ENCODE assay signal across 9 cellular contexts in genomic region chr6:158207452-158207788, GRCh38. TPM values are rescaled to one million over a fixed set of nuclear protein-coding genes. Genes with fewer than 3 reads are reported as not detected.
DNase-seq lines count a peak whose midpoint lies in the region; ATAC-seq and TF ChIP-seq lines count a peak whose summit lies in the region.
"Had no signal": no experiment of that assay in that cellular context is flagged by ENCODE, and none has a peak within 500 bp of the region (broad histone marks: within the 10 kb centered on the region; RNA-seq: fewer than 3 reads in every experiment).

No MANE protein-coding gene starts in this region.

- peak; percentile 91 for ATAC-seq in GM18511 (IDR thresholded peaks at IDR 0.05; ENCODE audit: unreplicated experiment)
- ATAC-seq in GM21786 (IDR thresholded peaks at IDR 0.05; ENCODE audit: unreplicated experiment) = peak; percentile 97
- ATAC-seq in foreskin keratinocyte = peak; percentile 86
- ATAC-seq: HCT116 had no signal

- no peak overlapping the region for H2AK5ac ChIP-seq in mesendoderm (ENCODE audit: low read length)

- no peak overlapping the region for H3K4ac ChIP-seq in mesendoderm (ENCODE audit: low read depth, low read length)

- peak; percentile 6 for DNase-seq in MG63
- peak; percentile 97 for DNase-seq in foreskin keratinocyte
- no peak for DNase-seq in ureter (ENCODE audit: low spot score)
- DNase-seq in epidermal melanocyte (ENCODE audit: insufficient read length, low spot score) = no peak
- no peak for DNase-seq in mesendoderm
- no peak for DNase-seq in effector memory CD4-positive, alpha-beta T cell

- no peaks in the 10 kb centered on the region for H3K79me2 ChIP-seq in mesendoderm (ENCODE audit: control insufficient read depth, insufficient read depth, low read length)

- H3K23ac ChIP-seq in mesendoderm (ENCODE audit: low read length) = no peak overlapping the region

- H3K27ac ChIP-seq in foreskin keratinocyte (peak overlapping the region; percentile 76), mesendoderm (ENCODE audit: low read depth, low read length) (no peak overlapping the region)
- no peak overlapping the region for H3K27ac ChIP-seq in effector memory CD4-positive, alpha-beta T cell (ENCODE audit: insufficient read depth, low read length, poor library complexity, severe bottlenecking)

- H3K4me1 ChIP-seq in foreskin keratinocyte (peaks cover 21% of the 10 kb centered on the region), mesendoderm (ENCODE audit: control insufficient read depth, low read depth, low read length) (no peaks in the 10 kb centered on the region)
- no peaks in the 10 kb centered on the region for H3K4me1 ChIP-seq in effector memory CD4-positive, alpha-beta T cell (ENCODE audit: control insufficient read depth, insufficient read depth, low read length, poor library complexity, severe bottlenecking)

- no peak overlapping the region for H2BK120ac ChIP-seq in mesendoderm (ENCODE audit: low read depth, low read length)

- no CpG with 5 or more reads among the region's 3 CpGs for WGBS in mesendoderm (ENCODE audit: extremely low coverage, insufficient coverage, low lambda C conversion rate)

- H3K9ac ChIP-seq in mesendoderm (ENCODE audit: low read length) = no peak overlapping the region

- no peaks in the 10 kb centered on the region for H3K27me3 ChIP-seq in MG63
- H3K27me3 ChIP-seq in foreskin keratinocyte = no peaks in the 10 kb centered on the region
- no peaks in the 10 kb centered on the region for H3K27me3 ChIP-seq in mesendoderm (ENCODE audit: insufficient read depth, low read length, poor library complexity)
- H3K27me3 ChIP-seq in effector memory CD4-positive, alpha-beta T cell (replicated peaks; ENCODE audit: control insufficient read depth, insufficient read depth, low read length, poor library complexity, severe bottlenecking) = no peaks in the 10 kb centered on the region

- no peak overlapping the region for H3K4me2 ChIP-seq in mesendoderm (ENCODE audit: low read length)

- no peak overlapping the region for H2BK15ac ChIP-seq in mesendoderm (replicated peaks; ENCODE audit: low read depth)

- no peak overlapping the region for H4K5ac ChIP-seq in mesendoderm (ENCODE audit: low read length)

- TF ChIP-seq CTCF in foreskin keratinocyte (conservative IDR thresholded peaks at IDR 0.05) = no peak

- H3K4me3 ChIP-seq in MG63 = no peak overlapping the region
- no peak overlapping the region for H3K4me3 ChIP-seq in mesendoderm (ENCODE audit: low read length)
- no peak overlapping the region for H3K4me3 ChIP-seq in effector memory CD4-positive, alpha-beta T cell (ENCODE audit: insufficient read depth, low read depth, low read length, poor library complexity, severe bottlenecking)

- H3K56ac ChIP-seq in mesendoderm (ENCODE audit: low read length) = no peak overlapping the region

- H3K79me1 ChIP-seq in mesendoderm (ENCODE audit: low read length) = no peaks in the 10 kb centered on the region

- H3K36me3 ChIP-seq in MG63 = no peaks in the 10 kb centered on the region
- no peaks in the 10 kb centered on the region for H3K36me3 ChIP-seq in mesendoderm (ENCODE audit: control insufficient read depth, insufficient read depth, low read length)
- H3K36me3 ChIP-seq in effector memory CD4-positive, alpha-beta T cell (ENCODE audit: control insufficient read depth, insufficient read depth, low read length) = no peaks in the 10 kb centered on the region

- no peak overlapping the region for H3K18ac ChIP-seq in mesendoderm (ENCODE audit: low read length)

- no peaks in the 10 kb centered on the region for H3K9me3 ChIP-seq in MG63
- H3K9me3 ChIP-seq in effector memory CD4-positive, alpha-beta T cell (ENCODE audit: control insufficient read depth, low read length) = no peaks in the 10 kb centered on the region

- no peak overlapping the region for H2BK5ac ChIP-seq in mesendoderm (ENCODE audit: low read length)

- H4K8ac ChIP-seq in mesendoderm (ENCODE audit: low read depth, low read length) = no peak overlapping the region

RNA-seq across cellular contexts. Expression of gene GTF2H5, which starts 39.3 kb away (rescaled TPM):
- total RNA-seq in MG63 (2014; rRNA removed; shearing (Covaris generic); ENCODE audit: low replicate concordance) = 13.8 and 21.6 TPM in 2 replicates
- 24.8 and 28.1 TPM in 2 replicates for total RNA-seq in foreskin keratinocyte
- polyA plus RNA-seq in foreskin keratinocyte = 42.1 and 42.7 TPM in 2 replicates
- total RNA-seq in ureter = 26.9 TPM
- 21.3 TPM for polyA plus RNA-seq in mesendoderm (2013, experiment 1 of 2)
- polyA plus RNA-seq in mesendoderm (2013, experiment 2 of 2) = 20.4 TPM

RNA-seq across cellular contexts. Expression of gene SERAC1, which starts 39.4 kb away (rescaled TPM):
- total RNA-seq in MG63 (2014; rRNA removed; shearing (Covaris generic); ENCODE audit: low replicate concordance) = 5.7 and 10.4 TPM in 2 replicates
- 5.3 and 5.8 TPM in 2 replicates for total RNA-seq in foreskin keratinocyte
- polyA plus RNA-seq in foreskin keratinocyte = 2.3 and 2.6 TPM in 2 replicates
- 6.0 TPM for total RNA-seq in ureter
- polyA plus RNA-seq in mesendoderm (2013, experiment 1 of 2) = 6.2 TPM
- 6.3 TPM for polyA plus RNA-seq in mesendoderm (2013, experiment 2 of 2)

Comparison
In these comparisons a context has a peak if more than half of its experiments do, and no peak if none do; other contexts are left out.
1. DNase-seq: peak in MG63 (single experiment) and foreskin keratinocyte (2 of 2); none in ureter (single experiment), epidermal melanocyte (single experiment), mesendoderm (single experiment) and effector memory CD4-positive, alpha-beta T cell (0 of 3).
2. Peak in every context shown above with its lines, with median percentiles within 50 percentile points of each other: ATAC-seq.